Comparison of ENCODE assay signal across 11 cellular contexts in the genomic region with DNA sequence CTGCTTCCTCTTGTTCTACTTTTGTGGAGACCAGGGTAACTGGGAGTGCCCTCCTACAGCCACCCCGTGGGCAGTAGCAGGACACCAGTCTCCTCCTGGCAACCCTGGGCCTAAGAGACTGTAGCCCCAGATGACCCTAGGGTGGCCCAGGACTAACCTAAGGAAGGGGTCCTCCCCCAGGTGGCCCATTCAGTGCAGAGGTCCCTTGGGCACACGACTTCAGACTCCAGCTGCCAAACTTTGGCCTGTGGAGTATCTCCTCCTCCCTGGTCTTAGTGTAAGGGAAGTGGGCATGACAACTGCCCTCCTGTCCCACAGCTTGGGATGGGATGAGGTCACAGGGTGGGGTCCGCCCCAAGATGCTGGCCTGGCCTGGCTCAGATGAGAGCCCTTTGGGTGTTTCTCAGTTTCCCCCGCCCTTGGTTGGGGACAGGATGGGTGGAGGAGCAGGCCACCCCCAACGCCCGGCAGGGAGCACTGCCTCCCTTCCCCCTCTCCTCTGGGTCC. TPM values are rescaled to one million over a fixed set of nuclear protein-coding genes. Genes with fewer than 3 reads are reported as not detected.
DNase-seq lines count a peak whose midpoint lies in the region; ATAC-seq, FAIRE-seq and TF ChIP-seq lines count a peak whose summit lies in the region.
"Had no signal": no experiment of that assay in that cellular context is flagged by ENCODE, and none has a peak within 500 bp of the region (broad histone marks: within the 10 kb centered on the region; RNA-seq: fewer than 3 reads in every experiment).

No MANE protein-coding gene starts in this region.

- intact Hi-C loops in lower lobe of right lung (cut with DNase I), result no loop called here

- H3K27me3 Mint-ChIP-seq in activated naive CD4-positive, alpha-beta T cell treated with anti-CD3 and anti-CD28 coated beads, Interleukin-2, amount 10 ng/mL, durations not matched to agents 7 days and 5 days, result no peaks in the 10 kb centered on the region
- H3K27me3 Mint-ChIP-seq in activated naive CD8-positive, alpha-beta T cell treated with anti-CD3 and anti-CD28 coated beads for 36 hours, result no peaks in the 10 kb centered on the region

- TF ChIP-seq EP300 in upper lobe of left lung (IDR thresholded peaks at IDR 0.05), result no peak

- no peaks in the 10 kb centered on the region for H3K9me3 Mint-ChIP-seq in activated naive CD4-positive, alpha-beta T cell treated with anti-CD3 and anti-CD28 coated beads, Interleukin-2, amount 10 ng/mL, durations not matched to agents 7 days and 5 days
- H3K9me3 Mint-ChIP-seq in activated naive CD8-positive, alpha-beta T cell treated with anti-CD3 and anti-CD28 coated beads for 36 hours, result no peaks in the 10 kb centered on the region

- H3K4me3 ChIP-seq in lower lobe of right lung (peak overlapping the region; percentile 44), upper lobe of left lung (peak overlapping the region in 2 of 4 donors; percentile 0 to 27)

- peaks cover 61% of the 10 kb centered on the region for H3K4me1 Mint-ChIP-seq in activated naive CD4-positive, alpha-beta T cell treated with anti-CD3 and anti-CD28 coated beads, Interleukin-2, amount 10 ng/mL, durations not matched to agents 7 days and 5 days
- H3K4me1 Mint-ChIP-seq in activated naive CD8-positive, alpha-beta T cell treated with anti-CD3 and anti-CD28 coated beads for 36 hours, result peaks cover 50% of the 10 kb centered on the region

- ATAC-seq in lower lobe of right lung, result no peak
- peak; percentile 2 to 43 for ATAC-seq in upper lobe of left lung (ENCODE audit: low FRiP score in 2 of 2)
- no peak for ATAC-seq in HG03469 (IDR thresholded peaks at IDR 0.05; ENCODE audit: unreplicated experiment)

- peak overlapping the region; percentile 99 for H3K27ac Mint-ChIP-seq in activated naive CD4-positive, alpha-beta T cell treated with anti-CD3 and anti-CD28 coated beads, Interleukin-2, amount 10 ng/mL, durations not matched to agents 7 days and 5 days
- H3K27ac Mint-ChIP-seq in activated naive CD8-positive, alpha-beta T cell treated with anti-CD3 and anti-CD28 coated beads for 36 hours, result peak overlapping the region; percentile 99

- H3K4me3 Mint-ChIP-seq in activated naive CD4-positive, alpha-beta T cell treated with anti-CD3 and anti-CD28 coated beads, Interleukin-2, amount 10 ng/mL, durations not matched to agents 7 days and 5 days, result peak overlapping the region; percentile 91
- H3K4me3 Mint-ChIP-seq in activated naive CD8-positive, alpha-beta T cell treated with anti-CD3 and anti-CD28 coated beads for 36 hours, result peak overlapping the region; percentile 89

- peaks cover 90% of the 10 kb centered on the region for H3K4me1 ChIP-seq in lower lobe of right lung
- peaks cover 84 to 92% (median 87%) of the 10 kb centered on the region in 4 donors for H3K4me1 ChIP-seq in upper lobe of left lung

- CTCF ChIA-PET in activated naive CD4-positive, alpha-beta T cell treated with anti-CD3 and anti-CD28 coated beads, Interleukin-2, amount 10 ng/mL, durations not matched to agents 7 days and 5 days (lab: Charles Lee), result interaction anchor here (0.6 to 23.0 kb wide), 10 partner anchors 7 to 417 kb away, joined by 3 to 880 read pairs (median 4); partner anchors contain the start of genes CLK3 and CSK

- WGBS in upper lobe of left lung, 2 donors, result 38 to 46% methylated on average over 3 to 6 of the region's 6 CpGs

- H3K9me3 ChIP-seq in lower lobe of right lung (no peaks in the 10 kb centered on the region), upper lobe of left lung (no peaks in the 10 kb centered on the region)

- H3K27ac ChIP-seq in lower lobe of right lung (peak overlapping the region; percentile 85), upper lobe of left lung (peak overlapping the region; percentile 88 to 99 (median 96))
- H3K27ac ChIP-seq: C4-2B had no signal

- H3K36me3 ChIP-seq in lower lobe of right lung, result no peaks in the 10 kb centered on the region
- no peaks in the 10 kb centered on the region for H3K36me3 ChIP-seq in upper lobe of left lung

- H3K27me3 ChIP-seq in lower lobe of right lung (ENCODE audit: low read depth) (no peaks in the 10 kb centered on the region), upper lobe of left lung (no peaks in the 10 kb centered on the region)

- peak in 1 of 4 donors; percentile 13 for TF ChIP-seq POLR2A in upper lobe of left lung (IDR thresholded peaks at IDR 0.05)
- TF ChIP-seq POLR2A in H54 (IDR thresholded peaks at IDR 0.05; ENCODE audit: low read depth, low read length), result no peak

- H3K36me3 Mint-ChIP-seq in activated naive CD4-positive, alpha-beta T cell treated with anti-CD3 and anti-CD28 coated beads, Interleukin-2, amount 10 ng/mL, durations not matched to agents 7 days and 5 days, result peaks cover 64% of the 10 kb centered on the region
- peaks cover 66% of the 10 kb centered on the region for H3K36me3 Mint-ChIP-seq in activated naive CD8-positive, alpha-beta T cell treated with anti-CD3 and anti-CD28 coated beads for 36 hours

- DNase-seq in activated naive CD4-positive, alpha-beta T cell treated with anti-CD3 and anti-CD28 coated beads, Interleukin-2, amount 10 ng/mL, durations not matched to agents 7 days and 5 days, result peak; percentile 47
- DNase-seq in activated naive CD4-positive, alpha-beta T cell treated with anti-CD3 and anti-CD28 coated beads, Interleukin-2, amount 50 U/mL, for 16 hours, result no peak
- no peak for DNase-seq in activated naive CD8-positive, alpha-beta T cell treated with anti-CD3 and anti-CD28 coated beads for 36 hours
- DNase-seq in lower lobe of right lung, result no peak
- peak in 1 of 2 donors; percentile 65 for DNase-seq in upper lobe of left lung
- no peak for DNase-seq in H54 (ENCODE audit: insufficient read length, low spot score)
- DNase-seq in NCI-H1930 (lab: John Stamatoyannopoulos, UW), result no peak
- DNase-seq: NCI-H446 had no signal

- no peak for TF ChIP-seq CTCF in lower lobe of right lung (IDR thresholded peaks at IDR 0.05)
- TF ChIP-seq CTCF in upper lobe of left lung (IDR thresholded peaks at IDR 0.05), result no peak

- FAIRE-seq in H54 (lab: Jason Lieb, UNC), result no peak

RNA-seq across cellular contexts. Expression of gene CSK, which starts 4.8 kb away (rescaled TPM):
- 100 to 1,000 TPM; 308 to 310 TPM for total RNA-seq in activated naive CD8-positive, alpha-beta T cell treated with anti-CD3 and anti-CD28 coated beads for 36 hours
- 83.8 TPM for total RNA-seq in lower lobe of right lung
- 100 to 1,000 TPM in 1 of 6 donors, 10 to 100 TPM in 5; 32.7 to 104 (median 64.8) TPM for total RNA-seq in upper lobe of left lung

RNA-seq across cellular contexts. Expression of gene LMAN1L, which starts 25.9 kb away (rescaled TPM):
- under 1 TPM; 0.14 to 0.33 TPM for total RNA-seq in activated naive CD8-positive, alpha-beta T cell treated with anti-CD3 and anti-CD28 coated beads for 36 hours
- total RNA-seq in lower lobe of right lung (not detected), upper lobe of left lung (1 to 10 TPM in 1 of 6 donors, not detected in 5; 1.0 TPM)
- total RNA-seq: myocyte had no signal

RNA-seq across cellular contexts. Expression of gene CYP1A2, which starts 38.1 kb away (rescaled TPM):
- total RNA-seq in activated naive CD8-positive, alpha-beta T cell treated with anti-CD3 and anti-CD28 coated beads for 36 hours, result not detected
- total RNA-seq in lower lobe of right lung, result not detected
- total RNA-seq in upper lobe of left lung, result under 1 TPM in 2 of 6 donors, not detected in 4; 0.15 to 0.80 TPM
- total RNA-seq: myocyte had no signal

RNA-seq across cellular contexts. Expression of gene CPLX3, which starts 39.7 kb away (rescaled TPM):
- under 1 TPM in 1 of 2 experiments, not detected in 1; 0.19 TPM for total RNA-seq in activated naive CD8-positive, alpha-beta T cell treated with anti-CD3 and anti-CD28 coated beads for 36 hours
- not detected for total RNA-seq in lower lobe of right lung
- total RNA-seq in upper lobe of left lung, result not detected
- total RNA-seq: myocyte had no signal

RNA-seq across cellular contexts. Expression of gene ULK3, which starts 56.2 kb away (rescaled TPM):
- 10 to 100 TPM; 41.1 to 49.9 TPM for total RNA-seq in activated naive CD8-positive, alpha-beta T cell treated with anti-CD3 and anti-CD28 coated beads for 36 hours
- total RNA-seq in lower lobe of right lung (40.3 TPM), upper lobe of left lung (100 to 1,000 TPM in 1 of 6 donors, 10 to 100 TPM in 5; 40.6 to 158 (median 65.0) TPM)

Comparison
In these comparisons a context has a peak if more than half of its experiments do, and no peak if none do; other contexts are left out.
1. ATAC-seq: peak in upper lobe of left lung (2 of 2); none in lower lobe of right lung (0 of 2) and HG03469 (single experiment).